ENCODE assay signal across 23 cellular contexts in the genomic region with DNA sequence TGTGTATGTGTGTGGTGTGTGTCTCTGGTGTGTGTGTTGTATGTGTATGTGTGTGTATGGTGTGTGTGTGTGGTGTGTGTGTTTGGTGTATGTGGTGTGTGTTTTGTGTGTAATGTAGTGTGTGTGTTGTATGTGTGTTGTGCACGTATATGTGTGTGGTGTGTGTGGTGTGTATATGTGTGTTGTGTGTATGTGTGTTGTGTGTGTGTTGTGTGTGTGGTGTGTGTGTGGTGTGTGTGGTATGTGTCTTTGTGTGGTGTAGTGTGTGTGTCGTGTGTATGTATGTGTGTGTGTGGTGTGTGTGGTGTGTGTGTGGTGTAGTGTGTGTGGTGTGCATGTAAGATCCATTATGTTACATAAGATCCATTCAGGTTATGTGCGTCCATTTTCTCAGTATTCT. TPM values are rescaled to one million over a fixed set of nuclear protein-coding genes. Genes with fewer than 3 reads are reported as not detected.
"Had no signal": no experiment of that assay in that cellular context is flagged by ENCODE, and none has a peak within 500 bp of the region (broad histone marks: within the 10 kb centered on the region; RNA-seq: fewer than 3 reads in every experiment).

No MANE protein-coding gene starts in this region.

- H3K27ac ChIP-seq: left ventricle myocardium inferior, pancreas, prostate gland, sigmoid colon, tibial nerve, vagina had no signal

- H3K27me3 ChIP-seq: pancreas, sigmoid colon, tibial nerve, vagina had no signal

- FAIRE-seq: pancreas, small intestine had no signal

- H3K4me3 ChIP-seq: left ventricle myocardium inferior, lung, pancreas, prostate gland, sigmoid colon, tibial nerve, vagina had no signal

- H3K9me3 ChIP-seq: left ventricle myocardium inferior, pancreas, prostate gland, sigmoid colon, vagina had no signal

- DNase-seq: left ventricle myocardium inferior; mesendoderm; naive thymus-derived CD8-positive, alpha-beta T cell; nucleus accumbens; pancreas; retina; sigmoid colon; small intestine; stimulated activated CD4-positive, alpha-beta T cell treated with anti-CD3 and anti-CD28 coated beads, Interleukin-1b, Interleukin-23, amount 100 ng/mL, for 48 hours; stimulated activated CD4-positive, alpha-beta T cell treated with anti-CD3 and anti-CD28 coated beads, Interleukin-2, amount 100 ng/mL, for 48 hours; stimulated activated CD4-positive, alpha-beta T cell treated with anti-CD3 and anti-CD28 coated beads, Interleukin-4, amount 100 ng/mL, for 4 hours; stimulated activated CD8-positive, alpha-beta memory T cell treated with anti-CD3 and anti-CD28 coated beads, Interleukin-4, amount 100 ng/mL, for 48 hours; stimulated activated naive CD4-positive, alpha-beta T cell treated with Interleukin-2 at 50 U/mL for 16 hours; stimulated activated naive CD8-positive, alpha-beta T cell treated with anti-CD3 and anti-CD28 coated beads, Interleukin-15, amount 100 ng/mL, for 72 hours; substantia nigra had no signal

- ATAC-seq: naive thymus-derived CD8-positive, alpha-beta T cell; pancreas; right cardiac atrium; stimulated activated memory B cell treated with anti-CD40 and anti-IgM and Interleukin-4, amounts not matched to agents 10 μg/mL and 1 μg/mL and 100 μg/mL, for 72 hours; stimulated activated naive CD8-positive, alpha-beta T cell treated with anti-CD3 and anti-CD28 coated beads, Interleukin-15, amount 100 ng/mL, for 72 hours had no signal

- H3K36me3 ChIP-seq: left ventricle myocardium inferior, pancreas, prostate gland, sigmoid colon, tibial nerve, vagina had no signal

- H3K4me1 ChIP-seq: left ventricle myocardium inferior, pancreas, prostate gland, sigmoid colon, tibial nerve, vagina had no signal

RNA-seq across cellular contexts. Expression of a gene that starts 21.9 kb away (rescaled TPM):
- total RNA-seq: kidney epithelial cell, osteoblast had no signal
